Comparison of ENCODE assay signal across 20 cellular contexts in genomic region chr2:188997276-188997675, GRCh38. TPM values are rescaled to one million over a fixed set of nuclear protein-coding genes. Genes with fewer than 3 reads are reported as not detected.
DNase-seq lines count a peak whose midpoint lies in the region; ATAC-seq and TF ChIP-seq lines count a peak whose summit lies in the region.
"Had no signal": no experiment of that assay in that cellular context is flagged by ENCODE, and none has a peak within 500 bp of the region (broad histone marks: within the 10 kb centered on the region; RNA-seq: fewer than 3 reads in every experiment).

No MANE protein-coding gene starts in this region.

- peaks cover 0 to 3% (median under 1%) of the 10 kb centered on the region in 4 donors for H3K4me1 Mint-ChIP-seq in CD4-positive, alpha-beta memory T cell
- H3K4me1 Mint-ChIP-seq: activated B cell treated with CpG ODN at 0.5 μM for 24 hours; brain; CD4-positive, CD25-positive, alpha-beta regulatory T cell had no signal

- POLR2A ChIA-PET in CD4-positive, alpha-beta memory T cell (lab: Charles Lee; ENCODE audit: partially characterized antibody), result no interaction called here

- H3K27ac ChIP-seq in esophagus squamous epithelium (peak overlapping the region in 3 of 4 donors; percentile 15 to 57 (median 42)), muscle layer of duodenum (ENCODE audit: low read length) (peak overlapping the region; percentile 28), thoracic aorta (peak overlapping the region; percentile 45 to 46)
- no peak overlapping the region for H3K27ac ChIP-seq in CD4-positive, alpha-beta memory T cell (ENCODE audit: low read depth, low read length)
- H3K27ac ChIP-seq: KMS-11, pancreas had no signal

- peaks cover 100% of the 10 kb centered on the region for H3K36me3 ChIP-seq in adipocyte (ENCODE audit: control insufficient read depth, insufficient read depth, low read length, severe bottlenecking)
- H3K36me3 ChIP-seq in esophagus squamous epithelium, result peaks cover 0 to 46% (median 0%) of the 10 kb centered on the region in 3 donors
- peaks cover 46 to 86% of the 10 kb centered on the region in 2 donors for H3K36me3 ChIP-seq in muscle layer of duodenum (ENCODE audit: control insufficient read depth in 1 of 2, insufficient read depth in 2 of 2, low read length in 2 of 2)
- H3K36me3 ChIP-seq in thoracic aorta, result peaks cover 84% of the 10 kb centered on the region
- no peaks in the 10 kb centered on the region for H3K36me3 ChIP-seq in CD4-positive, alpha-beta memory T cell (ENCODE audit: insufficient read depth, low read length)
- H3K36me3 ChIP-seq: pancreas had no signal

- no peak for TF ChIP-seq CTCF in esophagus squamous epithelium (IDR thresholded peaks at IDR 0.05)
- no peak for TF ChIP-seq CTCF in thoracic aorta (IDR thresholded peaks at IDR 0.05)

- peak overlapping the region; percentile 73 for H3K9ac ChIP-seq in adipocyte (ENCODE audit: low read length)
- H3K9ac ChIP-seq: KMS-11 had no signal

- H3K9me3 ChIP-seq in adipocyte (ENCODE audit: control insufficient read depth, low read length), result no peaks in the 10 kb centered on the region
- no peaks in the 10 kb centered on the region for H3K9me3 ChIP-seq in esophagus squamous epithelium
- H3K9me3 ChIP-seq in muscle layer of duodenum (ENCODE audit: control insufficient read depth in 1 of 2, low read length in 2 of 2), result no peaks in the 10 kb centered on the region
- H3K9me3 ChIP-seq in thoracic aorta, result no peaks in the 10 kb centered on the region
- no peaks in the 10 kb centered on the region for H3K9me3 ChIP-seq in CD4-positive, alpha-beta memory T cell (ENCODE audit: control insufficient read depth in 1 of 2, low read length in 2 of 2)
- H3K9me3 ChIP-seq: pancreas had no signal

- no peak for ATAC-seq in thoracic aorta (ENCODE audit: insufficient number of reproducible peaks, low FRiP score, low read depth)

- H3K4me1 ChIP-seq in adipocyte (ENCODE audit: control insufficient read depth, insufficient read depth, low read length) (peaks cover 85% of the 10 kb centered on the region), esophagus squamous epithelium (no peaks in the 10 kb centered on the region), muscle layer of duodenum (ENCODE audit: control insufficient read depth in 1 of 2, insufficient read depth in 2 of 2, low read length in 2 of 2) (peaks cover 0 to 4% of the 10 kb centered on the region in 2 donors), thoracic aorta (ENCODE audit: control insufficient read depth in 1 of 2, low read depth in 2 of 2) (peaks cover 0 to 8% of the 10 kb centered on the region in 2 donors)
- no peaks in the 10 kb centered on the region for H3K4me1 ChIP-seq in CD4-positive, alpha-beta memory T cell (ENCODE audit: insufficient read depth, low read length)
- H3K4me1 ChIP-seq: pancreas had no signal

- no peak overlapping the region for H3K4me3 Mint-ChIP-seq in CD4-positive, alpha-beta memory T cell
- H3K4me3 Mint-ChIP-seq: activated B cell treated with CpG ODN at 0.5 μM for 24 hours; activated CD4-positive, alpha-beta memory T cell treated with anti-CD3 and anti-CD28 coated beads for 36 hours; CD4-positive, CD25-positive, alpha-beta regulatory T cell; dendritic cell treated with granulocyte-macrophage colony-stimulating factor and Interleukin-4, amounts not matched to agents 40 ng/mL and 50 ng/mL, for 4 days had no signal

- DNase-seq in adipocyte (ENCODE audit: low read depth) (peak; percentile 49), esophagus squamous epithelium (lab: John Stamatoyannopoulos, UW) (no peak), thoracic aorta (ENCODE audit: low spot score) (no peak), NCI-H2227 treated with DMSO at 0.1 percent for 48 hours (lab: John Stamatoyannopoulos, UW) (no peak), SIG-M5 (lab: John Stamatoyannopoulos, UW) (no peak)
- DNase-seq in CD4-positive, alpha-beta memory T cell, result no peak
- DNase-seq: activated B cell treated with CpG ODN at 0.5 μM for 24 hours; activated CD4-positive, alpha-beta memory T cell treated with anti-CD3 and anti-CD28 coated beads for 36 hours; activated effector memory CD4-positive, alpha-beta T cell treated with anti-CD3 and anti-CD28 coated beads, Interleukin-2, amount 50 U/mL, for 16 hours; CD4-positive, CD25-positive, alpha-beta regulatory T cell; foreskin melanocyte; NCI-H69; pancreas; substantia nigra; T1000 had no signal

- H3K27ac Mint-ChIP-seq in CD4-positive, alpha-beta memory T cell, result peak overlapping the region in 1 of 7 donors; percentile 68
- H3K27ac Mint-ChIP-seq: activated B cell treated with CpG ODN at 0.5 μM for 24 hours; activated CD4-positive, alpha-beta memory T cell treated with anti-CD3 and anti-CD28 coated beads for 36 hours; CD4-positive, CD25-positive, alpha-beta regulatory T cell; dendritic cell treated with granulocyte-macrophage colony-stimulating factor and Interleukin-4, amounts not matched to agents 40 ng/mL and 50 ng/mL, for 4 days had no signal

- H3K27me3 Mint-ChIP-seq in CD4-positive, alpha-beta memory T cell, result no peaks in the 10 kb centered on the region
- H3K27me3 Mint-ChIP-seq: activated B cell treated with CpG ODN at 0.5 μM for 24 hours; activated CD4-positive, alpha-beta memory T cell treated with anti-CD3 and anti-CD28 coated beads for 36 hours; brain; CD4-positive, CD25-positive, alpha-beta regulatory T cell; dendritic cell treated with granulocyte-macrophage colony-stimulating factor and Interleukin-4, amounts not matched to agents 40 ng/mL and 50 ng/mL, for 4 days had no signal

- CTCF ChIA-PET in CD4-positive, alpha-beta memory T cell (lab: Charles Lee; ENCODE audit: partially characterized antibody), result no interaction called here

- H3K4me3 ChIP-seq in adipocyte (ENCODE audit: low read length) (no peak overlapping the region), esophagus squamous epithelium (no peak overlapping the region), muscle layer of duodenum (ENCODE audit: low read depth in 1 of 2, low read length in 2 of 2) (no peak overlapping the region), thoracic aorta (no peak overlapping the region)
- no peak overlapping the region for H3K4me3 ChIP-seq in CD4-positive, alpha-beta memory T cell (ENCODE audit: low read length in 2 of 2)
- H3K4me3 ChIP-seq: pancreas had no signal

- H3K27me3 ChIP-seq in adipocyte (replicated peaks; ENCODE audit: control insufficient read depth, insufficient read depth, low read length), result no peaks in the 10 kb centered on the region
- H3K27me3 ChIP-seq in esophagus squamous epithelium, result no peaks in the 10 kb centered on the region
- no peaks in the 10 kb centered on the region for H3K27me3 ChIP-seq in muscle layer of duodenum (ENCODE audit: low read depth, low read length)
- H3K27me3 ChIP-seq in thoracic aorta (replicated peaks; ENCODE audit: insufficient read depth), result no peaks in the 10 kb centered on the region
- no peaks in the 10 kb centered on the region for H3K27me3 ChIP-seq in CD4-positive, alpha-beta memory T cell (ENCODE audit: insufficient read depth, low read length)
- H3K27me3 ChIP-seq: pancreas had no signal

- intact Hi-C loops in esophagus squamous epithelium (cut with DNase I), result no loop called here
- intact Hi-C loops in CD4-positive, alpha-beta memory T cell (cut with micrococcal nuclease), result no loop called here

- no peaks in the 10 kb centered on the region for H3K36me3 Mint-ChIP-seq in CD4-positive, alpha-beta memory T cell
- H3K36me3 Mint-ChIP-seq: activated CD4-positive, alpha-beta memory T cell treated with anti-CD3 and anti-CD28 coated beads for 36 hours; CD4-positive, CD25-positive, alpha-beta regulatory T cell had no signal

- TF ChIP-seq POLR2A in esophagus squamous epithelium (IDR thresholded peaks at IDR 0.05), result no peak

- no peaks in the 10 kb centered on the region for H3K9me3 Mint-ChIP-seq in CD4-positive, alpha-beta memory T cell
- H3K9me3 Mint-ChIP-seq: activated B cell treated with CpG ODN at 0.5 μM for 24 hours; activated CD4-positive, alpha-beta memory T cell treated with anti-CD3 and anti-CD28 coated beads for 36 hours; brain; dendritic cell treated with granulocyte-macrophage colony-stimulating factor and Interleukin-4, amounts not matched to agents 40 ng/mL and 50 ng/mL, for 4 days had no signal

RNA-seq across cellular contexts. Expression of gene COL3A1, which starts 23.1 kb away (rescaled TPM):
- 100 to 1,000 TPM in 1 of 4 donors, 10 to 100 TPM in 3; 14.9 to 119 (median 63.8) TPM for total RNA-seq in esophagus squamous epithelium
- total RNA-seq in thoracic aorta, result 100 to 1,000 TPM; 734 to 875 TPM
- not detected for total RNA-seq in CD4-positive, alpha-beta memory T cell
- polyA plus RNA-seq in CD4-positive, alpha-beta memory T cell, result not detected
- total RNA-seq: activated B cell treated with CpG ODN at 0.5 μM for 24 hours; activated CD4-positive, alpha-beta memory T cell treated with anti-CD3 and anti-CD28 coated beads for 36 hours; CD4-positive, CD25-positive, alpha-beta regulatory T cell; HT1080 had no signal
- polyA plus RNA-seq: CD4-positive, CD25-positive, alpha-beta regulatory T cell had no signal

Comparison
In these comparisons a context has a peak if more than half of its experiments do, and no peak if none do; other contexts are left out.
1. RNA of gene COL3A1, which starts 23.1 kb away (total RNA-seq): 734 to 875 TPM in thoracic aorta and 14.9 to 119 TPM in esophagus squamous epithelium; not detected in CD4-positive, alpha-beta memory T cell; every median in the first group is over 10 times any median in the second.